1 cellular context compared by ENCODE assay signal in genomic region chr5:140595538-140595937, GRCh38.
TF ChIP-seq lines count a peak whose summit lies in the region.

No MANE protein-coding gene starts in this region.

TF ChIP-seq in HepG2, 621 proteins besides CTCF, POLR2A, EP300 and RAD21:
- TF ChIP-seq SOX13 (IDR thresholded peaks at IDR 0.05) (no peak), SOX13 (CRISPR knock-in tag; conservative IDR thresholded peaks at IDR 0.05 in 1 of 2, IDR thresholded peaks at IDR 0.05 in 1 of 2) (peak in 1 of 2 experiments; percentile 16; a peak in 1 of 4 replicates), ZNF468 (CRISPR knock-in tag; IDR thresholded peaks at IDR 0.05) (no peak)
